In genomic region chr14:90378249-90378648, GRCh38 we compare ENCODE assay signal across 32 cellular contexts.
"Had no signal": no experiment of that assay in that cellular context is flagged by ENCODE, and none has a peak within 500 bp of the region (broad histone marks: within the 10 kb centered on the region; RNA-seq: fewer than 3 reads in every experiment).

No MANE protein-coding gene starts in this region.

- H3K36me3 ChIP-seq: neural progenitor cell, ovary, spleen, suprapubic skin, tibial artery, transverse colon, upper lobe of left lung, vagina had no signal

- H3K4me1 Mint-ChIP-seq: natural killer cell; neural progenitor cell; stimulated activated memory B cell treated with anti-CD40 and anti-IgM and Interleukin-4, amounts not matched to agents 10 μg/mL and 1 μg/mL and 100 μg/mL, for 72 hours; stimulated activated naive CD8-positive, alpha-beta T cell treated with anti-CD3 and anti-CD28 coated beads, Interleukin-15, amount 100 ng/mL, for 72 hours had no signal

- H3K27me3 Mint-ChIP-seq: progenitor cell of endocrine pancreas; stimulated activated memory B cell treated with anti-CD40 and anti-IgM and Interleukin-4, amounts not matched to agents 10 μg/mL and 1 μg/mL and 100 μg/mL, for 72 hours; stimulated activated naive CD8-positive, alpha-beta T cell treated with anti-CD3 and anti-CD28 coated beads, Interleukin-15, amount 100 ng/mL, for 72 hours had no signal

- H3K27ac Mint-ChIP-seq: nephron; neural progenitor cell; stimulated activated memory B cell treated with anti-CD40 and anti-IgM and Interleukin-4, amounts not matched to agents 10 μg/mL and 1 μg/mL and 100 μg/mL, for 72 hours; stimulated activated naive CD8-positive, alpha-beta T cell treated with anti-CD3 and anti-CD28 coated beads, Interleukin-15, amount 100 ng/mL, for 72 hours had no signal

- H3K27ac ChIP-seq: neural progenitor cell, ovary, parathyroid adenoma, psoas muscle, skin epidermis, spleen, suprapubic skin, testis, tibial artery, transverse colon, upper lobe of left lung, vagina had no signal

- H3K9me3 ChIP-seq: ovary, psoas muscle, spleen, suprapubic skin, testis, tibial artery, transverse colon, upper lobe of left lung, vagina had no signal

- H3K36me3 Mint-ChIP-seq: naive thymus-derived CD4-positive, alpha-beta T cell; natural killer cell; neural progenitor cell; stimulated activated memory B cell treated with anti-CD40 and anti-IgM and Interleukin-4, amounts not matched to agents 10 μg/mL and 1 μg/mL and 100 μg/mL, for 72 hours had no signal

- H3K4me3 ChIP-seq: neural progenitor cell, ovary, psoas muscle, skin epidermis, smooth muscle cell, spleen, suprapubic skin, testis, tibial artery, transverse colon, upper lobe of left lung, vagina had no signal

- FAIRE-seq: urothelium cell line had no signal

- DNase-seq: naive thymus-derived CD4-positive, alpha-beta T cell; natural killer cell; occipital lobe; ovary; posterior cingulate gyrus; psoas muscle; right cardiac atrium; spleen; stimulated activated CD4-positive, alpha-beta T cell treated with anti-CD3 and anti-CD28 coated beads, Interleukin-12 subunit alpha, Interleukin-12 subunit beta, amount 100 ng/mL, for 4 hours; stimulated activated CD4-positive, alpha-beta T cell treated with anti-CD3 and anti-CD28 coated beads, Interleukin-1b, Interleukin-23, amount 100 ng/mL, for 48 hours; stimulated activated CD4-positive, alpha-beta T cell treated with anti-CD3 and anti-CD28 coated beads, Interleukin-4, amount 100 ng/mL, for 1 hour; stimulated activated CD4-positive, alpha-beta T cell treated with anti-CD3 and anti-CD28 coated beads, Interleukin-4, amount 100 ng/mL, for 4 hours; stimulated activated CD8-positive, alpha-beta memory T cell treated with anti-CD3 and anti-CD28 coated beads, Interleukin-4, amount 100 ng/mL, for 48 hours; stimulated activated naive CD4-positive, alpha-beta T cell; stimulated activated naive CD8-positive, alpha-beta T cell treated with anti-CD3 and anti-CD28 coated beads, Interleukin-15, amount 100 ng/mL, for 72 hours; stimulated activated naive CD8-positive, alpha-beta T cell treated with anti-CD3 and anti-CD28 coated beads, Interleukin-15, Interleukin-2, amounts not matched to agents 100 U/mL and 50 U/mL, for 24 hours; substantia nigra; testis; tibial artery; transverse colon; upper lobe of left lung had no signal

- H3K4me2 ChIP-seq: neural progenitor cell, smooth muscle cell had no signal

- ATAC-seq: naive thymus-derived CD4-positive, alpha-beta T cell; natural killer cell; psoas muscle; right cardiac atrium; sciatic nerve; stimulated activated memory B cell treated with anti-CD40 and anti-IgM and Interleukin-4, amounts not matched to agents 10 μg/mL and 1 μg/mL and 100 μg/mL, for 72 hours; stimulated activated naive CD8-positive, alpha-beta T cell treated with anti-CD3 and anti-CD28 coated beads, Interleukin-15, amount 100 ng/mL, for 72 hours; stimulated activated naive CD8-positive, alpha-beta T cell treated with anti-CD3 and anti-CD28 coated beads, Interleukin-15, Interleukin-2, amounts not matched to agents 100 U/mL and 50 U/mL, for 24 hours had no signal

- H3K4me3 Mint-ChIP-seq: naive thymus-derived CD4-positive, alpha-beta T cell; natural killer cell; nephron; neural progenitor cell; stimulated activated memory B cell treated with anti-CD40 and anti-IgM and Interleukin-4, amounts not matched to agents 10 μg/mL and 1 μg/mL and 100 μg/mL, for 72 hours; stimulated activated naive CD8-positive, alpha-beta T cell treated with anti-CD3 and anti-CD28 coated beads, Interleukin-15, amount 100 ng/mL, for 72 hours had no signal

- H3K27me3 ChIP-seq: neural progenitor cell, ovary, spleen, suprapubic skin, testis, tibial artery, transverse colon, upper lobe of left lung, vagina had no signal

- H2AFZ ChIP-seq: neural progenitor cell, parathyroid adenoma had no signal

- H3K9me3 Mint-ChIP-seq: naive thymus-derived CD4-positive, alpha-beta T cell; natural killer cell; nephron; neural progenitor cell; stimulated activated memory B cell treated with anti-CD40 and anti-IgM and Interleukin-4, amounts not matched to agents 10 μg/mL and 1 μg/mL and 100 μg/mL, for 72 hours; stimulated activated naive CD8-positive, alpha-beta T cell treated with anti-CD3 and anti-CD28 coated beads, Interleukin-15, amount 100 ng/mL, for 72 hours had no signal

- H3K79me2 ChIP-seq: parathyroid adenoma had no signal

- H3K9ac ChIP-seq: neural progenitor cell, parathyroid adenoma had no signal
